Comparison of ENCODE assay signal across 15 cellular contexts in genomic region chr3:33054100-33055097, GRCh38. TPM values are rescaled to one million over a fixed set of nuclear protein-coding genes. Genes with fewer than 3 reads are reported as not detected.
DNase-seq lines count a peak whose midpoint lies in the region; ATAC-seq, FAIRE-seq and TF ChIP-seq lines count a peak whose summit lies in the region.
"Had no signal": no experiment of that assay in that cellular context is flagged by ENCODE, and none has a peak within 500 bp of the region (broad histone marks: within the 10 kb centered on the region; RNA-seq: fewer than 3 reads in every experiment).

No MANE protein-coding gene starts in this region.

- no peak for TF ChIP-seq POLR2A in K562 (conservative IDR thresholded peaks at IDR 0.05)

- peak in 1 of 2 experiments; percentile 32; a peak in 1 of 4 replicates for TF ChIP-seq RAD21 in K562 (CRISPR knock-in tag; conservative IDR thresholded peaks at IDR 0.05 in 1 of 2, IDR thresholded peaks at IDR 0.05 in 1 of 2)

- no TSS peak for BruUV-seq in K562 (replicated peaks; lab: Mats Ljungman, UMichigan)

- peaks cover 8% of the 10 kb centered on the region for H3K9me3 ChIP-seq in K562 (replicated peaks; ENCODE audit: control insufficient read depth, insufficient read depth, low read depth, low read length)
- H3K9me3 ChIP-seq: pancreas, tibial artery had no signal

- peaks cover 4% of the 10 kb centered on the region for H3K9me1 ChIP-seq in K562 (ENCODE audit: control insufficient read depth, insufficient read depth, low read length)

- ATAC-seq in K562, result peak; percentile 90
- no peak for ATAC-seq in natural killer cell
- ATAC-seq in GM18520 (IDR thresholded peaks at IDR 0.05; ENCODE audit: unreplicated experiment), result no peak

- POLR2A ChIA-PET in K562 (lab: Yijun Ruan, JAX), result interaction anchor here (1.1 kb wide), 1 partner anchor 10 kb away, joined by 3 read pairs; no protein-coding TSS in a partner anchor

- 29% methylated on average over 5 of the region's 5 CpGs for WGBS in K562 (ENCODE audit: insufficient coverage, low coverage, missing lambda C conversion rate)

- TF ChIP-seq CTCF in K562 (IDR thresholded peaks at IDR 0.05 in 2 of 3, conservative IDR thresholded peaks at IDR 0.05 in 1 of 3; ENCODE audit: insufficient read depth in 2 of 3, low read depth in 1 of 3, low read length in 3 of 3) (no peak), natural killer cell (IDR thresholded peaks at IDR 0.05) (no peak)

- H3K36me3 Mint-ChIP-seq in natural killer cell, result peaks cover 12% of the 10 kb centered on the region

- H3K4me1 Mint-ChIP-seq in natural killer cell, result peaks cover 19 to 22% of the 10 kb centered on the region in 2 donors

- H3K9ac ChIP-seq in K562 (ENCODE audit: insufficient read depth in 1 of 2, low read depth in 2 of 2, low read length in 2 of 2), result peak overlapping the region; percentile 26 to 40; a peak in 3 of 4 replicates

- in situ Hi-C loops in K562 (cut with MboI), result no loop called here

- intact Hi-C loops in K562 (cut with micrococcal nuclease), result loop anchor here (1.0 to 5.0 kb wide), 2 partner anchors 43 to 107 kb away; partner anchors contain the start of genes GLB1 and TMPPE
- intact Hi-C loops in natural killer cell (cut with micrococcal nuclease), result no loop called here

- no peak overlapping the region for H3K4me3 ChIP-seq in K562
- H3K4me3 ChIP-seq: pancreas, tibial artery had no signal

- no peaks in the 10 kb centered on the region for H3K27me3 Mint-ChIP-seq in natural killer cell (ENCODE audit: low read depth in 2 of 2)

- no peaks in the 10 kb centered on the region for H4K20me1 ChIP-seq in K562 (replicated peaks; ENCODE audit: control insufficient read depth, insufficient read depth, low read length)

- H3K27ac Mint-ChIP-seq in natural killer cell, result peak overlapping the region; percentile 80 to 82

- CTCF ChIA-PET in K562 (lab: Yijun Ruan, JAX; ENCODE audit: low intra/inter-chr PET ratio), result interaction anchor here (0.8 kb wide), 1 partner anchor 11 kb away, joined by 4 read pairs; no protein-coding TSS in a partner anchor

- peak overlapping the region; percentile 57 for H3K4me2 ChIP-seq in K562 (ENCODE audit: insufficient read depth, low read length)

- peak; percentile 99 for TF ChIP-seq EP300 in K562 (IDR thresholded peaks at IDR 0.05; ENCODE audit: low read length)

- H3K4me1 ChIP-seq in K562 (replicated peaks in 1 of 2; ENCODE audit: control insufficient read depth in 2 of 2, insufficient read depth in 2 of 2, low read length in 2 of 2), result peaks cover 22 to 25% of the 10 kb centered on the region in 2 experiments
- H3K4me1 ChIP-seq: pancreas, tibial artery had no signal

- no peak overlapping the region; the same call in 1 of the 2 replicates for H2AFZ ChIP-seq in K562 (ENCODE audit: low read depth, low read length)

- H3K27ac ChIP-seq in K562 (ENCODE audit: extremely low read depth, low read depth, low read length), result peak overlapping the region; percentile 75
- H3K27ac ChIP-seq: pancreas, tibial artery had no signal

- peaks cover 75% of the 10 kb centered on the region for H3K36me3 ChIP-seq in K562 (ENCODE audit: control insufficient read depth, insufficient read depth, low read length)

- peak; percentile 93 for FAIRE-seq in K562 (lab: Jason Lieb, UNC)
- FAIRE-seq: bronchial epithelial cell, kidney, pancreas had no signal

- no peaks in the 10 kb centered on the region for H3K27me3 ChIP-seq in K562 (ENCODE audit: control insufficient read depth in 2 of 2, insufficient read depth in 2 of 2, low read length in 2 of 2)
- H3K27me3 ChIP-seq: pancreas, tibial artery had no signal

- no peaks in the 10 kb centered on the region for H3K79me2 ChIP-seq in K562 (ENCODE audit: control insufficient read depth, insufficient read depth, low read length)

- peak overlapping the region; percentile 42 for H3K4me3 Mint-ChIP-seq in natural killer cell

- no peaks in the 10 kb centered on the region for H3K9me3 Mint-ChIP-seq in natural killer cell

- DNase-seq in CMK (ENCODE audit: low read depth) (peak; percentile 98), OCI-M1 (lab: John Stamatoyannopoulos, UW) (peak; percentile 81), K562 (ENCODE audit: extremely low read depth in 1 of 4, low spot score in 3 of 4) (peak; percentile 79 to 92 (median 86)), natural killer cell (no peak), occipital lobe (lab: John Stamatoyannopoulos, UW) (no peak), cortex of kidney (lab: John Stamatoyannopoulos, UW) (no peak)
- no peak for DNase-seq in stimulated activated CD4-positive, alpha-beta T cell treated with anti-CD3 and anti-CD28 coated beads, Interleukin-4, amount 100 ng/mL, for 4 hours
- DNase-seq: DMS79, kidney, NCI-H2107, pancreas, RPMI8226, tibial artery had no signal

RNA-seq across cellular contexts. Expression of gene GLB1, which starts 42.5 kb away (rescaled TPM):
- 79.2 and 97.0 TPM in 2 replicates for total RNA-seq in K562 (2011; cell fraction: chromatin; rRNA removed; ENCODE audit: low replicate concordance)
- 133 and 137 TPM in 2 replicates for total RNA-seq in K562 (2011; cell fraction: nucleolus; rRNA removed)
- 92.6 and 108 TPM in 2 replicates for total RNA-seq in K562 (2011; cell fraction: nucleoplasm; rRNA removed)
- total RNA-seq in K562 (2014; rRNA removed) (32.2 and 37.6 TPM in 2 replicates), K562 (2014; rRNA removed; fragmentation: Illumina TruSeq; extraction: Trizol) (36.3 and 44.2 TPM in 2 replicates), K562 (2015; rRNA removed; fragmentation: Illumina TruSeq; extraction: Trizol) (49.1 and 49.2 TPM in 2 replicates), K562 (2021) (59.8 and 62.5 TPM in 2 replicates), natural killer cell (10 to 100 TPM; 27.6 to 39.3 (median 35.2) TPM), occipital lobe (15.9 TPM)
- polyA plus RNA-seq in K562 (2011; rRNA removed) (46.3 and 69.6 TPM in 2 replicates), K562 (2014; fragmentation: Illumina TruSeq; extraction: Trizol) (54.3 and 62.1 TPM in 2 replicates), K562 (2014; fragmentation: Nextera tagmentation; extraction: Ambion mirVana) (10 to 100 TPM; 77.6 to 85.9 TPM), K562 (2014; rRNA removed) (33.5 and 33.7 TPM in 2 replicates)
- polyA plus RNA-seq in K562 (2011; cell fraction: cytosol; rRNA removed), result 57.6 and 65.0 TPM in 2 replicates
- polyA plus RNA-seq in K562 (2011; cell fraction: nucleus; rRNA removed), result 48.7 and 58.2 TPM in 2 replicates
- 56.7 and 94.0 TPM in 2 replicates for polyA plus RNA-seq in K562 (2012)
- polyA minus RNA-seq in K562 (2011; rRNA and poly(A)+ RNA removed), result 54.1 and 65.3 TPM in 2 replicates
- polyA minus RNA-seq in K562 (2011; cell fraction: cytosol; rRNA and poly(A)+ RNA removed), result 44.3 and 55.8 TPM in 2 replicates
- polyA minus RNA-seq in K562 (2011; cell fraction: nucleus; rRNA and poly(A)+ RNA removed), result 30.4 and 50.2 TPM in 2 replicates

RNA-seq across cellular contexts. Expression of gene TMPPE, which starts 42.5 kb away (rescaled TPM):
- total RNA-seq in K562 (2011; cell fraction: chromatin; rRNA removed; ENCODE audit: low replicate concordance), result 40.9 and 48.8 TPM in 2 replicates
- 39.2 and 40.9 TPM in 2 replicates for total RNA-seq in K562 (2011; cell fraction: nucleolus; rRNA removed)
- 41.9 and 44.7 TPM in 2 replicates for total RNA-seq in K562 (2011; cell fraction: nucleoplasm; rRNA removed)
- total RNA-seq in K562 (2014; rRNA removed), result 3.1 and 4.7 TPM in 2 replicates
- total RNA-seq in K562 (2014; rRNA removed; fragmentation: Illumina TruSeq; extraction: Trizol), result 4.5 and 5.2 TPM in 2 replicates
- total RNA-seq in K562 (2015; rRNA removed; fragmentation: Illumina TruSeq; extraction: Trizol), result 5.8 and 5.9 TPM in 2 replicates
- 8.0 and 8.4 TPM in 2 replicates for total RNA-seq in K562 (2021)
- 3.2 and 4.6 TPM in 2 replicates for polyA plus RNA-seq in K562 (2011; rRNA removed)
- 4.0 and 5.7 TPM in 2 replicates for polyA plus RNA-seq in K562 (2011; cell fraction: cytosol; rRNA removed)
- polyA plus RNA-seq in K562 (2011; cell fraction: nucleus; rRNA removed), result 8.2 and 8.6 TPM in 2 replicates
- 1.1 and 1.7 TPM in 2 replicates for polyA plus RNA-seq in K562 (2012)
- 2.0 and 2.1 TPM in 2 replicates for polyA plus RNA-seq in K562 (2014; fragmentation: Illumina TruSeq; extraction: Trizol)
- under 1 TPM; 0.08 to 0.32 TPM for polyA plus RNA-seq in K562 (2014; fragmentation: Nextera tagmentation; extraction: Ambion mirVana)
- polyA plus RNA-seq in K562 (2014; rRNA removed), result 3.0 TPM in 2 replicates
- 15.4 and 17.8 TPM in 2 replicates for polyA minus RNA-seq in K562 (2011; rRNA and poly(A)+ RNA removed)
- 6.3 and 7.1 TPM in 2 replicates for polyA minus RNA-seq in K562 (2011; cell fraction: cytosol; rRNA and poly(A)+ RNA removed)
- polyA minus RNA-seq in K562 (2011; cell fraction: nucleus; rRNA and poly(A)+ RNA removed), result 16.0 and 22.5 TPM in 2 replicates
- total RNA-seq in natural killer cell, result 10 to 100 TPM in 2 of 3 donors, 1 to 10 TPM in 1; 8.8 to 12.6 (median 12.0) TPM
- 5.6 TPM for total RNA-seq in occipital lobe

RNA-seq across cellular contexts. Expression of gene CRTAP, which starts 59.4 kb away (rescaled TPM):
- total RNA-seq in K562 (2011; cell fraction: chromatin; rRNA removed; ENCODE audit: low replicate concordance), result 33.2 and 42.2 TPM in 2 replicates
- total RNA-seq in K562 (2011; cell fraction: nucleolus; rRNA removed), result 24.0 and 29.7 TPM in 2 replicates
- 70.5 and 79.8 TPM in 2 replicates for total RNA-seq in K562 (2011; cell fraction: nucleoplasm; rRNA removed)
- total RNA-seq in K562 (2014; rRNA removed) (32.2 and 44.3 TPM in 2 replicates), K562 (2014; rRNA removed; fragmentation: Illumina TruSeq; extraction: Trizol) (45.9 and 48.2 TPM in 2 replicates), K562 (2015; rRNA removed; fragmentation: Illumina TruSeq; extraction: Trizol) (53.0 and 53.7 TPM in 2 replicates), K562 (2021) (78.4 and 79.0 TPM in 2 replicates), natural killer cell (10 to 100 TPM; 32.4 to 38.2 (median 37.9) TPM), occipital lobe (18.2 TPM)
- polyA plus RNA-seq in K562 (2011; rRNA removed) (102 and 121 TPM in 2 replicates), K562 (2014; fragmentation: Illumina TruSeq; extraction: Trizol) (84.8 and 96.3 TPM in 2 replicates), K562 (2014; fragmentation: Nextera tagmentation; extraction: Ambion mirVana) (10 to 100 TPM in 1 of 2 experiments, 1 to 10 TPM in 1; 10.0 to 10.1 TPM), K562 (2014; rRNA removed) (56.0 and 57.9 TPM in 2 replicates)
- 92.4 and 105 TPM in 2 replicates for polyA plus RNA-seq in K562 (2011; cell fraction: cytosol; rRNA removed)
- 18.5 and 26.1 TPM in 2 replicates for polyA plus RNA-seq in K562 (2011; cell fraction: nucleus; rRNA removed)
- 77.1 and 115 TPM in 2 replicates for polyA plus RNA-seq in K562 (2012)
- 72.7 and 87.4 TPM in 2 replicates for polyA minus RNA-seq in K562 (2011; rRNA and poly(A)+ RNA removed)
- polyA minus RNA-seq in K562 (2011; cell fraction: cytosol; rRNA and poly(A)+ RNA removed), result 47.1 and 51.0 TPM in 2 replicates
- 6.2 and 6.4 TPM in 2 replicates for polyA minus RNA-seq in K562 (2011; cell fraction: nucleus; rRNA and poly(A)+ RNA removed)

Comparison
In these comparisons a context has a peak if more than half of its experiments do, and no peak if none do; other contexts are left out.
1. DNase-seq: peak in CMK (single experiment), OCI-M1 (single experiment) and K562 (4 of 4); none in natural killer cell (single experiment), occipital lobe (single experiment), cortex of kidney (single experiment) and stimulated activated CD4-positive, alpha-beta T cell treated with anti-CD3 and anti-CD28 coated beads, Interleukin-4, amount 100 ng/mL, for 4 hours (0 of 2).